Comparison of ENCODE assay signal across 8 cellular contexts in the genomic region with DNA sequence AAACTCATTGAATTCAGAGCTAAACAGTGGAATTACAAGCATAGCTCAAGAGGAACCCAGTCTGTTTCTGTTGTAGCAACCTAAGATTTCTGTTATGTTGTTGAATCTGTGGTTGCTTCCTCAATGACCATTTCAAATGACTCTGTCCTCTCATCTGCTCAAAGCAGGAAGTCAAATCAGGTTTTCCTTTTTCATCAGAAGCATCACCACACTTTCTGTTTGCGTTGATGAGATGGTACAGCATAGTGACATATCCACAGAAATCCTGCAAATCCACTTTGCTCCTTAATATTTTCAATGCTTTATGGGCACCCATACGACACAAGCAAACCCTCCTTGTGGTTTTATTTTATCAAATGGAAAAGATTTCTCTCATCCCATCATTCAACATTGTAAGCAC. TPM values are rescaled to one million over a fixed set of nuclear protein-coding genes. Genes with fewer than 3 reads are reported as not detected.
DNase-seq lines count a peak whose midpoint lies in the region; ATAC-seq and FAIRE-seq lines count a peak whose summit lies in the region.

No MANE protein-coding gene starts in this region.

- DNase-seq in Right ventricle myocardium superior: no peak
- DNase-seq in cardiac septum (ENCODE audit: low spot score): no peak
- DNase-seq in Kasumi-1 (lab: John Stamatoyannopoulos, UW): peak; percentile 41 to 50
- DNase-seq in central memory CD4-positive, alpha-beta T cell: peak; percentile 88
- DNase-seq in amniotic stem cell (lab: John Stamatoyannopoulos, UW): no peak
- DNase-seq in frontal cortex (ENCODE audit: low spot score in 2 of 2): no peak

- WGBS in urinary bladder: 79% methylated on average over 2 of the region's 2 CpGs

- intact Hi-C loops in Right ventricle myocardium superior (cut with DNase I) (no loop called here), cardiac septum (cut with DNase I) (no loop called here)

- peak overlapping the region; percentile 18 for H3K27ac ChIP-seq in urinary bladder (ENCODE audit: low read depth)

- H3K4me1 ChIP-seq in urinary bladder (ENCODE audit: insufficient read depth): no peaks in the 10 kb centered on the region

- FAIRE-seq in frontal cortex (lab: Jason Lieb, UNC): no peak

- ATAC-seq in Right ventricle myocardium superior (ENCODE audit: poor library complexity): peak; percentile 51
- no peak for ATAC-seq in HG02642 (IDR thresholded peaks at IDR 0.05; ENCODE audit: poor library complexity, unreplicated experiment)

- H3K36me3 ChIP-seq in urinary bladder (ENCODE audit: insufficient read depth): no peaks in the 10 kb centered on the region

- no peak overlapping the region for H3K4me3 ChIP-seq in urinary bladder (ENCODE audit: low read depth, low read length)

RNA-seq across cellular contexts. Expression of gene UCP2, which starts 12.6 kb away (rescaled TPM):
- total RNA-seq in Right ventricle myocardium superior: 25.8 TPM
- total RNA-seq in cardiac septum: 12.0 TPM
- total RNA-seq in urinary bladder: 16.2 TPM
- 29.6 TPM for polyA plus RNA-seq in urinary bladder
- total RNA-seq in frontal cortex: 1.6 TPM

RNA-seq across cellular contexts. Expression of gene UCP3, which starts 13.6 kb away (rescaled TPM):
- total RNA-seq in Right ventricle myocardium superior (17.2 TPM), cardiac septum (0.54 TPM), urinary bladder (0.85 TPM), frontal cortex (0.82 TPM)
- polyA plus RNA-seq in urinary bladder: 1.2 TPM

RNA-seq across cellular contexts. Expression of gene DNAJB13, which starts 44.4 kb away (rescaled TPM):
- total RNA-seq in Right ventricle myocardium superior: not detected
- total RNA-seq in cardiac septum: not detected
- total RNA-seq in urinary bladder: 0.58 TPM
- 0.38 TPM for polyA plus RNA-seq in urinary bladder
- not detected for total RNA-seq in frontal cortex

Comparison
In these comparisons a context has a peak if more than half of its experiments do, and no peak if none do; other contexts are left out.
1. DNase-seq: peak in Kasumi-1 (2 of 2) and central memory CD4-positive, alpha-beta T cell (single experiment); none in Right ventricle myocardium superior (single experiment), cardiac septum (single experiment), amniotic stem cell (single experiment) and frontal cortex (0 of 2).